ENCODE assay signal across 8 cellular contexts in genomic region chr3:187368251-187368733, GRCh38. TPM values are rescaled to one million over a fixed set of nuclear protein-coding genes. Genes with fewer than 3 reads are reported as not detected.
DNase-seq lines count a peak whose midpoint lies in the region; ATAC-seq and TF ChIP-seq lines count a peak whose summit lies in the region.

TSS of gene RTP4 (plus strand) at chr3:187368385. CDS start at chr3:187368442, 57 bp downstream.

- H3K9me2 ChIP-seq in SK-N-SH = no peaks in the 10 kb centered on the region

- H3K79me2 ChIP-seq in SK-N-SH (ENCODE audit: insufficient read depth) = no peaks in the 10 kb centered on the region

- H3K36me3 ChIP-seq in SK-N-SH (replicated peaks in 1 of 2; ENCODE audit: control insufficient read depth in 1 of 2, insufficient read depth in 2 of 2, low read length in 1 of 2) (no peaks in the 10 kb centered on the region), body of pancreas (replicated peaks in 1 of 2; ENCODE audit: insufficient read depth in 1 of 2, low read depth in 2 of 2) (no peaks in the 10 kb centered on the region), H7 (replicated peaks; ENCODE audit: control insufficient read depth, insufficient read depth, low read length) (no peaks in the 10 kb centered on the region)

- H3K27ac ChIP-seq in SK-N-SH (ENCODE audit: low read depth in 2 of 2, low read length in 1 of 2) = no peak within 1 kb of the TSS
- peak within 1 kb of the TSS; percentile 68 to 90 (median 89) for H3K27ac ChIP-seq in body of pancreas

- H3F3A ChIP-seq in SK-N-SH (replicated peaks; ENCODE audit: insufficient read depth) = no peaks in the 10 kb centered on the region

- no peaks in the 10 kb centered on the region for H3K4me1 ChIP-seq in SK-N-SH (ENCODE audit: control insufficient read depth in 1 of 2, insufficient read depth in 2 of 2, low read depth in 1 of 2, low read length in 1 of 2)
- H3K4me1 ChIP-seq in body of pancreas = peaks cover 7% of the 10 kb centered on the region

- intact Hi-C loops in body of pancreas (cut with DNase I) = no loop called here
- intact Hi-C loops in left colon (cut with DNase I, micrococcal nuclease) = no loop called here

- TF ChIP-seq CTCF in AG09309 (IDR thresholded peaks at IDR 0.05; ENCODE audit: control insufficient read depth, insufficient read depth, low read depth, low read length, missing control alignments) (no peak), SK-N-SH (IDR thresholded peaks at IDR 0.05) (no peak), body of pancreas (IDR thresholded peaks at IDR 0.05) (no peak)

- TF ChIP-seq RAD21 in SK-N-SH (IDR thresholded peaks at IDR 0.05; ENCODE audit: low read length) = no peak

- peak within 1 kb of the TSS; percentile 81 for H2AFZ ChIP-seq in SK-N-SH (ENCODE audit: low read depth)

- POLR2A ChIA-PET in SK-N-SH (lab: Yijun Ruan, JAX) = no interaction called here

- peak within 1 kb of the TSS; percentile 40 for H3K4me3 ChIP-seq in AG09309 (ENCODE audit: control insufficient read depth, low read depth, low read length)
- H3K4me3 ChIP-seq in SK-N-SH (ENCODE audit: low read depth in 2 of 2, low read length in 1 of 2) = peak within 1 kb of the TSS; percentile 21 to 44; a peak in 3 of 4 replicates
- peak within 1 kb of the TSS in 1 of 2 donors; percentile 8 for H3K4me3 ChIP-seq in body of pancreas
- no peak within 1 kb of the TSS for H3K4me3 ChIP-seq in H7 (ENCODE audit: insufficient read depth, low read depth, low read length)

- H3K27me3 ChIP-seq in SK-N-SH (ENCODE audit: insufficient read depth) = peaks cover 10% of the 10 kb centered on the region; the same call in 1 of the 2 replicates
- H3K27me3 ChIP-seq in body of pancreas = no peaks in the 10 kb centered on the region
- H3K27me3 ChIP-seq in H7 (ENCODE audit: control insufficient read depth, insufficient read depth, low read length) = no peaks in the 10 kb centered on the region

- peak within 1 kb of the TSS; percentile 36 for H3K9ac ChIP-seq in SK-N-SH

- WGBS in SK-N-SH (ENCODE audit: low lambda C conversion rate) = 22% methylated on average over 5 of the region's 5 CpGs
- 15 to 21% methylated on average over 5 of the region's 5 CpGs for WGBS in body of pancreas, 2 donors

- no peak for TF ChIP-seq EP300 in SK-N-SH (IDR thresholded peaks at IDR 0.05; ENCODE audit: borderline replicate concordance in 1 of 2, low read depth in 1 of 2, low read length in 1 of 2)

- ATAC-seq in GM18873 (IDR thresholded peaks at IDR 0.05; ENCODE audit: low FRiP score, unreplicated experiment) (peak; percentile 96), HG03095 (IDR thresholded peaks at IDR 0.05; ENCODE audit: unreplicated experiment) (peak; percentile 94), body of pancreas (peak; percentile 85), left colon (peak; percentile 95)

- H3K9me3 ChIP-seq in SK-N-SH = no peaks in the 10 kb centered on the region
- no peaks in the 10 kb centered on the region for H3K9me3 ChIP-seq in body of pancreas

- CTCF ChIA-PET in SK-N-SH (lab: Yijun Ruan, JAX) = no interaction called here

- H4K20me1 ChIP-seq in SK-N-SH (ENCODE audit: insufficient read depth) = no peaks in the 10 kb centered on the region

- peak within 1 kb of the TSS; percentile 79 for H3K4me2 ChIP-seq in SK-N-SH

- peak in 2 of 3 donors; percentile 31 to 44 for TF ChIP-seq POLR2A in body of pancreas (IDR thresholded peaks at IDR 0.05)

- DNase-seq in AG09309 (ENCODE audit: low read depth) (peak; percentile 18), SK-N-SH (no peak), body of pancreas (peak in 3 of 4 donors; percentile 9 to 31 (median 14)), left colon (peak; percentile 17 to 25), H7 (no peak)
- DNase-seq in stimulated activated CD8-positive, alpha-beta memory T cell treated with anti-CD3 and anti-CD28 coated beads, Interleukin-12 subunit alpha, Interleukin-12 subunit beta, amount 100 ng/mL, for 24 hours (ENCODE audit: extremely low read depth) = peak; percentile 7

TF ChIP-seq in SK-N-SH, 30 proteins besides CTCF, POLR2A, EP300 and RAD21:
- TF ChIP-seq FOXM1 (IDR thresholded peaks at IDR 0.05; ENCODE audit: low read depth) (no peak), JUND (IDR thresholded peaks at IDR 0.05) (no peak), MAX (IDR thresholded peaks at IDR 0.05; ENCODE audit: low read depth) (no peak), USF2 (IDR thresholded peaks at IDR 0.05; ENCODE audit: borderline replicate concordance, low read depth, low read length) (no peak), TCF12 (IDR thresholded peaks at IDR 0.05) (no peak), MEF2A (IDR thresholded peaks at IDR 0.05; ENCODE audit: borderline replicate concordance, low read depth) (no peak), SMC3 (IDR thresholded peaks at IDR 0.05; ENCODE audit: low read depth, low read length) (no peak)

RNA-seq across cellular contexts. Expression of gene RTP4, which starts in this region (rescaled TPM):
- 0.16 TPM in 2 replicates for polyA plus RNA-seq in SK-N-SH (2012; rRNA removed)
- 0.13 and 0.22 TPM in 2 replicates for polyA plus RNA-seq in SK-N-SH (2012; cell fraction: cytosol; rRNA removed)
- 0.08 and 0.12 TPM in 2 replicates for polyA plus RNA-seq in SK-N-SH (2012; cell fraction: nucleus; rRNA removed)
- total RNA-seq in body of pancreas (1 to 10 TPM; 2.0 to 3.6 TPM), left colon (1 to 10 TPM; 5.9 to 6.9 TPM)
- not detected in 2 replicates for total RNA-seq in H7 (2014; rRNA removed; shearing (Covaris generic))

Comparison
In these comparisons a context has a peak if more than half of its experiments do, and no peak if none do; other contexts are left out.
1. DNase-seq: peak in AG09309 (single experiment), body of pancreas (3 of 4), left colon (2 of 2) and stimulated activated CD8-positive, alpha-beta memory T cell treated with anti-CD3 and anti-CD28 coated beads, Interleukin-12 subunit alpha, Interleukin-12 subunit beta, amount 100 ng/mL, for 24 hours (single experiment); none in SK-N-SH (single experiment) and H7 (single experiment).
2. H3K27ac ChIP-seq: peak in body of pancreas (4 of 4); none in SK-N-SH (0 of 2).
3. Peak in every context shown above with its lines, with median percentiles within 50 percentile points of each other: ATAC-seq.